Comparison of ENCODE assay signal across 7 cellular contexts in genomic region chr17:75182319-75182568, GRCh38. TPM values are rescaled to one million over a fixed set of nuclear protein-coding genes. Genes with fewer than 3 reads are reported as not detected.
DNase-seq lines count a peak whose midpoint lies in the region; ATAC-seq, FAIRE-seq and TF ChIP-seq lines count a peak whose summit lies in the region.

No MANE protein-coding gene starts in this region.

- H3K79me2 ChIP-seq in MM.1S (ENCODE audit: low read length), result peaks cover 52% of the 10 kb centered on the region
- peaks cover 34 to 53% of the 10 kb centered on the region in 2 experiments for H3K79me2 ChIP-seq in H1 (ENCODE audit: control insufficient read depth in 1 of 2, insufficient read depth in 2 of 2, low read length in 2 of 2)

- CTCF ChIA-PET in H1 (lab: Charles Lee; ENCODE audit: partially characterized antibody), result interaction anchor here (1.2 kb wide), 1 partner anchor 78 kb away, joined by 3 read pairs; no protein-coding TSS in a partner anchor

- no peak overlapping the region for H2BK12ac ChIP-seq in H1 (ENCODE audit: low read depth, low read length)

- peak overlapping the region; percentile 91 for H3K4me3 Mint-ChIP-seq in natural killer cell treated with Interleukin-12 subunit alpha and Interleukin-12 subunit beta and Interleukin-15 and Interleukin-18, amount 100 ng/mL, for 72 hours

- H3K9me3 ChIP-seq in MM.1S (replicated peaks; ENCODE audit: insufficient read depth, low read length), result no peaks in the 10 kb centered on the region
- no peaks in the 10 kb centered on the region for H3K9me3 ChIP-seq in H1 (ENCODE audit: insufficient read depth in 2 of 2, low read depth in 1 of 2, low read length in 1 of 2)

- H3K79me1 ChIP-seq in H1 (ENCODE audit: low read depth, low read length), result no peaks in the 10 kb centered on the region; the same call in 1 of the 2 replicates

- FAIRE-seq in H1 (lab: Jason Lieb, UNC), result no peak

- peak overlapping the region; percentile 72 to 87 for H3K27ac Mint-ChIP-seq in natural killer cell treated with Interleukin-12 subunit alpha and Interleukin-12 subunit beta and Interleukin-15 and Interleukin-18, amount 100 ng/mL, for 72 hours

- no peak overlapping the region; the same call in none of the 2 replicates for H3K18ac ChIP-seq in H1 (ENCODE audit: extremely low read depth, low read length)

- H3K9me2 ChIP-seq in MM.1S (replicated peaks; ENCODE audit: insufficient read depth, low read length), result no peaks in the 10 kb centered on the region

- H2BK15ac ChIP-seq in H1 (ENCODE audit: low read length), result no peak overlapping the region

- 0 out of 3 replicates have a peak, but pooled peaks of 1 of the 2 experiments have one; percentile 33 for TF ChIP-seq POLR2A in H1 (IDR thresholded peaks at IDR 0.05; ENCODE audit: control extremely low read depth in 1 of 2, low read depth in 2 of 2, low read length in 2 of 2)

- no peak overlapping the region for H2BK120ac ChIP-seq in H1 (replicated peaks; ENCODE audit: low read depth, low read length)

- 0% methylated on average over 13 of the region's 33 CpGs; no CpG with 5 or more reads in 1 of the 2 experiments for WGBS in H1 (ENCODE audit: extremely low coverage in 1 of 2, insufficient coverage in 1 of 2, insufficient read length in 1 of 2, insufficient replicate concordance in 2 of 2, low coverage in 1 of 2, low lambda C conversion rate in 2 of 2, missing lambda C conversion rate in 1 of 2), 2 experiments

- H3K9me3 Mint-ChIP-seq in natural killer cell treated with Interleukin-12 subunit alpha and Interleukin-12 subunit beta and Interleukin-15 and Interleukin-18, amount 100 ng/mL, for 72 hours, result no peaks in the 10 kb centered on the region

- no peak for TF ChIP-seq EP300 in H1 (IDR thresholded peaks at IDR 0.05; ENCODE audit: borderline replicate concordance in 1 of 2, low read depth in 2 of 2, low read length in 2 of 2)

- H4K91ac ChIP-seq in H1 (replicated peaks; ENCODE audit: insufficient read length, low read length), result no peak overlapping the region

- H3K14ac ChIP-seq in H1 (ENCODE audit: insufficient read length), result no peak overlapping the region

- H3K4me1 Mint-ChIP-seq in natural killer cell treated with Interleukin-12 subunit alpha and Interleukin-12 subunit beta and Interleukin-15 and Interleukin-18, amount 100 ng/mL, for 72 hours (ENCODE audit: low read depth in 2 of 2), result peaks cover 26 to 28% of the 10 kb centered on the region in 2 donors

- TF ChIP-seq RAD21 in H1 (IDR thresholded peaks at IDR 0.05 in 1 of 2, conservative IDR thresholded peaks at IDR 0.05 in 1 of 2; ENCODE audit: low read depth in 2 of 2, low read length in 2 of 2), result no peak

- H3K36me3 Mint-ChIP-seq in natural killer cell treated with Interleukin-12 subunit alpha and Interleukin-12 subunit beta and Interleukin-15 and Interleukin-18, amount 100 ng/mL, for 72 hours, result peaks cover 8% of the 10 kb centered on the region

- H4K5ac ChIP-seq in H1 (ENCODE audit: insufficient read length, low read depth, low read length), result peak overlapping the region; percentile 84

- peak overlapping the region; percentile 99 for H4K8ac ChIP-seq in H1 (ENCODE audit: extremely low read depth, insufficient read depth, low read length)

- 0 out of 2 replicates have a peak, but pooled peaks have one; percentile 16 for TF ChIP-seq CTCF in MM.1S (IDR thresholded peaks at IDR 0.05; ENCODE audit: low read length)
- TF ChIP-seq CTCF in H1 (IDR thresholded peaks at IDR 0.05; ENCODE audit: control extremely low read depth in 1 of 3, insufficient read depth in 1 of 3, low read depth in 1 of 3, low read length in 3 of 3), result no peak

- no peak overlapping the region for H3K23ac ChIP-seq in H1 (ENCODE audit: insufficient read length)

- H2AFZ ChIP-seq in MM.1S (ENCODE audit: low read length) (peak overlapping the region; percentile 10; the same call in 1 of the 2 replicates), H1 (ENCODE audit: low read length) (no peak overlapping the region)

- H3K56ac ChIP-seq in H1 (replicated peaks; ENCODE audit: insufficient read length, low read depth, low read length), result peak overlapping the region; percentile 93

- no peak overlapping the region for H2AK5ac ChIP-seq in H1 (ENCODE audit: low read depth, low read length)

- no peaks in the 10 kb centered on the region for H3K27me3 Mint-ChIP-seq in natural killer cell treated with Interleukin-12 subunit alpha and Interleukin-12 subunit beta and Interleukin-15 and Interleukin-18, amount 100 ng/mL, for 72 hours

- H3K27ac ChIP-seq in MM.1S (ENCODE audit: low read length), result peak overlapping the region; percentile 95; the same call in 1 of the 2 replicates
- H3K27ac ChIP-seq in H1 (ENCODE audit: low read depth, low read length), result peak overlapping the region; percentile 98; the same call in 1 of the 2 replicates

- H3K23me2 ChIP-seq in H1 (ENCODE audit: low read depth, low read length), result peaks cover 2% of the 10 kb centered on the region; the same call in 1 of the 2 replicates

- no peak overlapping the region for H3K4ac ChIP-seq in H1 (replicated peaks; ENCODE audit: insufficient read length, low read depth, low read length)

- H3K4me2 ChIP-seq in MM.1S (ENCODE audit: low read depth, low read length), result peak overlapping the region; percentile 92
- peak overlapping the region; percentile 37 to 69; a peak in 2 of 4 replicates for H3K4me2 ChIP-seq in H1 (ENCODE audit: insufficient read depth in 1 of 2, low read depth in 2 of 2, low read length in 2 of 2)

- H3K27me3 ChIP-seq in MM.1S (replicated peaks; ENCODE audit: insufficient read depth, low read length) (no peaks in the 10 kb centered on the region), H1 (replicated peaks in 1 of 4; ENCODE audit: control insufficient read depth in 3 of 4, extremely low read depth in 1 of 4, insufficient read depth in 3 of 4, low read length in 3 of 4) (no peaks in the 10 kb centered on the region)

- ATAC-seq in GM21526 (IDR thresholded peaks at IDR 0.05; ENCODE audit: low FRiP score, unreplicated experiment), result peak; percentile 21
- ATAC-seq in natural killer cell treated with Interleukin-12 subunit alpha and Interleukin-12 subunit beta and Interleukin-15 and Interleukin-18, amount 100 ng/mL, for 72 hours, result no peak

- H3K4me1 ChIP-seq in MM.1S (ENCODE audit: low read length) (peaks cover 8% of the 10 kb centered on the region; the same call in 1 of the 2 replicates), H1 (replicated peaks in 1 of 4; ENCODE audit: control insufficient read depth in 3 of 4, insufficient read depth in 4 of 4, low read length in 3 of 4) (peaks cover 0 to 5% (median under 1%) of the 10 kb centered on the region in 4 experiments; a peak in 4 of 7 replicates)

- no peak overlapping the region for H2BK20ac ChIP-seq in H1 (ENCODE audit: low read length)

- DNase-seq in MM.1S, result no peak
- no peak for DNase-seq in H1 (ENCODE audit: low read depth in 1 of 2, low spot score in 2 of 2)
- peak; percentile 66 for DNase-seq in natural killer cell treated with Interleukin-12 subunit alpha and Interleukin-12 subunit beta and Interleukin-15 and Interleukin-18, amount 100 ng/mL, for 72 hours (ENCODE audit: low spot score)
- no peak for DNase-seq in Ammon's horn (ENCODE audit: low spot score)
- no peak for DNase-seq in RKO (ENCODE audit: low spot score)
- no peak for DNase-seq in activated CD4-positive, alpha-beta T cell treated with anti-CD3 and anti-CD28 coated beads, Interleukin-2, amount 50 U/mL, for 4 hours

- H3K9ac ChIP-seq in MM.1S (ENCODE audit: low read length) (peak overlapping the region; percentile 86), H1 (replicated peaks in 1 of 4; ENCODE audit: extremely low read depth in 1 of 4, low read depth in 3 of 4, low read length in 3 of 4) (peak overlapping the region; percentile 82 to 97 (median 96))

- peaks cover 15% of the 10 kb centered on the region; the same call in 1 of the 2 replicates for H3F3A ChIP-seq in MM.1S (ENCODE audit: insufficient read depth, low read length)

- peaks cover 6% of the 10 kb centered on the region; the same call in 1 of the 2 replicates for H4K20me1 ChIP-seq in MM.1S (ENCODE audit: insufficient read depth, low read length)
- H4K20me1 ChIP-seq in H1 (replicated peaks in 1 of 2; ENCODE audit: control insufficient read depth in 1 of 2, insufficient read depth in 2 of 2, low read length in 2 of 2), result peaks cover 7 to 10% of the 10 kb centered on the region in 2 experiments

- H3K4me3 ChIP-seq in MM.1S (ENCODE audit: low read length) (peak overlapping the region; percentile 85), H1 (ENCODE audit: extremely low read depth in 1 of 4, insufficient read depth in 2 of 4, low read depth in 3 of 4, low read length in 4 of 4) (peak overlapping the region; percentile 97 to 99 (median 98))

- H3K36me3 ChIP-seq in MM.1S (replicated peaks; ENCODE audit: insufficient read depth, low read length) (peaks cover 11% of the 10 kb centered on the region), H1 (ENCODE audit: control insufficient read depth in 2 of 4, insufficient read depth in 4 of 4, low read length in 3 of 4) (peaks cover 3 to 37% (median 9%) of the 10 kb centered on the region in 4 experiments; a peak in 6 of 8 replicates)

- H2BK5ac ChIP-seq in H1 (ENCODE audit: low read depth, low read length), result peak overlapping the region; percentile 52; the same call in 1 of the 2 replicates

- POLR2A ChIA-PET in H1 (lab: Charles Lee; ENCODE audit: partially characterized antibody), result interaction anchor here (1.0 to 3.0 kb wide), 13 partner anchors 9 to 89 kb away, joined by 3 to 16 read pairs (median 4); partner anchors contain the start of genes JPT1 and MIF4GD

RNA-seq across cellular contexts. Expression of gene SUMO2, which starts 0.5 kb away (rescaled TPM):
- 779 and 788 TPM in 2 replicates for total RNA-seq in H1 (2021; fragmentation: NEBNext Ultra II Directional; extraction: Animal tissue kit (Norgen Biotek cat#: 25700))
- polyA plus RNA-seq in H1 (2011; rRNA removed), result 91.0 and 184 TPM in 2 replicates
- polyA plus RNA-seq in H1 (2011; cell fraction: cytosol; rRNA removed), result 162 TPM
- 61.2 TPM for polyA plus RNA-seq in H1 (2011; cell fraction: nucleus; rRNA removed)
- polyA plus RNA-seq in H1 (2012, experiment 1 of 2), result 273 to 655 TPM (median 511 TPM) in 4 replicates
- 97.2 TPM for polyA plus RNA-seq in H1 (2012, experiment 2 of 2)
- 253 TPM for polyA plus RNA-seq in H1 (2013, experiment 1 of 2)
- 265 TPM for polyA plus RNA-seq in H1 (2013, experiment 2 of 2)
- polyA minus RNA-seq in H1 (2011; rRNA and poly(A)+ RNA removed), result 88.0 and 91.8 TPM in 2 replicates
- 284 TPM for polyA minus RNA-seq in H1 (2011; cell fraction: cytosol; rRNA and poly(A)+ RNA removed)
- polyA minus RNA-seq in H1 (2011; cell fraction: nucleus; rRNA and poly(A)+ RNA removed), result 41.9 TPM
- 100 to 1,000 TPM; 332 to 497 TPM for total RNA-seq in natural killer cell treated with Interleukin-12 subunit alpha and Interleukin-12 subunit beta and Interleukin-15 and Interleukin-18, amount 100 ng/mL, for 72 hours

RNA-seq across cellular contexts. Expression of gene NUP85, which starts 23.2 kb away (rescaled TPM):
- total RNA-seq in H1 (2021; fragmentation: NEBNext Ultra II Directional; extraction: Animal tissue kit (Norgen Biotek cat#: 25700)), result 97.4 and 98.5 TPM in 2 replicates
- polyA plus RNA-seq in H1 (2011; rRNA removed), result 154 and 163 TPM in 2 replicates
- polyA plus RNA-seq in H1 (2011; cell fraction: cytosol; rRNA removed), result 146 TPM
- polyA plus RNA-seq in H1 (2011; cell fraction: nucleus; rRNA removed), result 356 TPM
- 68.3 to 138 TPM (median 101 TPM) in 4 replicates for polyA plus RNA-seq in H1 (2012, experiment 1 of 2)
- polyA plus RNA-seq in H1 (2012, experiment 2 of 2), result 88.0 TPM
- polyA plus RNA-seq in H1 (2013, experiment 1 of 2), result 67.3 TPM
- polyA plus RNA-seq in H1 (2013, experiment 2 of 2), result 64.2 TPM
- polyA minus RNA-seq in H1 (2011; rRNA and poly(A)+ RNA removed), result 89.4 and 94.3 TPM in 2 replicates
- polyA minus RNA-seq in H1 (2011; cell fraction: cytosol; rRNA and poly(A)+ RNA removed), result 49.2 TPM
- 64.7 TPM for polyA minus RNA-seq in H1 (2011; cell fraction: nucleus; rRNA and poly(A)+ RNA removed)
- 100 to 1,000 TPM in 1 of 2 donors, 10 to 100 TPM in 1; 94.1 to 202 TPM for total RNA-seq in natural killer cell treated with Interleukin-12 subunit alpha and Interleukin-12 subunit beta and Interleukin-15 and Interleukin-18, amount 100 ng/mL, for 72 hours

RNA-seq across cellular contexts. Expression of gene JPT1, which starts 27.9 kb away (rescaled TPM):
- total RNA-seq in H1 (2021; fragmentation: NEBNext Ultra II Directional; extraction: Animal tissue kit (Norgen Biotek cat#: 25700)), result 340 and 369 TPM in 2 replicates
- 154 and 216 TPM in 2 replicates for polyA plus RNA-seq in H1 (2011; rRNA removed)
- 246 TPM for polyA plus RNA-seq in H1 (2011; cell fraction: cytosol; rRNA removed)
- 206 TPM for polyA plus RNA-seq in H1 (2011; cell fraction: nucleus; rRNA removed)
- polyA plus RNA-seq in H1 (2012, experiment 1 of 2), result 377 to 556 TPM (median 531 TPM) in 4 replicates
- polyA plus RNA-seq in H1 (2012, experiment 2 of 2), result 362 TPM
- 569 TPM for polyA plus RNA-seq in H1 (2013, experiment 1 of 2)
- 579 TPM for polyA plus RNA-seq in H1 (2013, experiment 2 of 2)
- 42.8 and 65.0 TPM in 2 replicates for polyA minus RNA-seq in H1 (2011; rRNA and poly(A)+ RNA removed)
- polyA minus RNA-seq in H1 (2011; cell fraction: cytosol; rRNA and poly(A)+ RNA removed), result 249 TPM
- 83.5 TPM for polyA minus RNA-seq in H1 (2011; cell fraction: nucleus; rRNA and poly(A)+ RNA removed)
- total RNA-seq in natural killer cell treated with Interleukin-12 subunit alpha and Interleukin-12 subunit beta and Interleukin-15 and Interleukin-18, amount 100 ng/mL, for 72 hours, result 100 to 1,000 TPM; 219 to 351 TPM

RNA-seq across cellular contexts. Expression of gene NT5C, which starts 50.7 kb away (rescaled TPM):
- 52.1 and 66.9 TPM in 2 replicates for total RNA-seq in H1 (2021; fragmentation: NEBNext Ultra II Directional; extraction: Animal tissue kit (Norgen Biotek cat#: 25700))
- polyA plus RNA-seq in H1 (2011; rRNA removed), result 66.4 and 98.6 TPM in 2 replicates
- polyA plus RNA-seq in H1 (2011; cell fraction: cytosol; rRNA removed), result 92.6 TPM
- 145 TPM for polyA plus RNA-seq in H1 (2011; cell fraction: nucleus; rRNA removed)
- polyA plus RNA-seq in H1 (2012, experiment 1 of 2), result 38.9 to 77.9 TPM (median 68.7 TPM) in 4 replicates
- 57.5 TPM for polyA plus RNA-seq in H1 (2012, experiment 2 of 2)
- 69.7 TPM for polyA plus RNA-seq in H1 (2013, experiment 1 of 2)
- polyA plus RNA-seq in H1 (2013, experiment 2 of 2), result 60.6 TPM
- 12.1 and 14.9 TPM in 2 replicates for polyA minus RNA-seq in H1 (2011; rRNA and poly(A)+ RNA removed)
- polyA minus RNA-seq in H1 (2011; cell fraction: cytosol; rRNA and poly(A)+ RNA removed), result 16.7 TPM
- polyA minus RNA-seq in H1 (2011; cell fraction: nucleus; rRNA and poly(A)+ RNA removed), result 44.4 TPM
- total RNA-seq in natural killer cell treated with Interleukin-12 subunit alpha and Interleukin-12 subunit beta and Interleukin-15 and Interleukin-18, amount 100 ng/mL, for 72 hours, result 10 to 100 TPM; 76.9 to 87.9 TPM
